In the genomic region with DNA sequence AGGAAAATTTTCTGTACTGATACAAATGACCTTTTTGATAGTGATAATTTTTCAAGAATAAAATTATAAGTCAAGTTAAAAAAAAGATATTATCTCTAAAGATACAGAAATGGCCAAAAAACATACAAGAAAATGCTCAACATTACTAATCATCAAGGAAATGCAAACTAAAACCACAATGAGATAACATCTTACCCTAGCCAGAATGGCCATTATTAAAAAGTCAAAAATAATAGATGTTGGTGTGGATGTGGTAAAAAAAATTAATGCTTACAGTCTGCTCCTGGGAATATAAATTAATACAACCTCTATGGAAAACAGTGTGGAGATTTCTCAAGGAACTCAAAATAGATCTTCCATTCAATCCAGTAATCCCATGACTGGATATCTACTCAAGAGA, we compare ENCODE assay signal across 28 cellular contexts.
"Had no signal": no experiment of that assay in that cellular context is flagged by ENCODE, and none has a peak within 500 bp of the region (broad histone marks: within the 10 kb centered on the region; RNA-seq: fewer than 3 reads in every experiment).

No MANE protein-coding gene starts in this region.

- H3K4me1 ChIP-seq: adrenal gland, ascending aorta, breast epithelium, colonic mucosa had no signal

- H3K4me1 Mint-ChIP-seq: brain had no signal

- H3K27me3 Mint-ChIP-seq: activated CD4-positive, alpha-beta memory T cell treated with anti-CD3 and anti-CD28 coated beads for 36 hours; activated CD4-positive, alpha-beta T cell treated with anti-CD3 and anti-CD28 coated beads for 36 hours; activated CD4-positive, alpha-beta T cell treated with anti-CD3 and anti-CD28 coated beads, Interleukin-2, amount 10 ng/mL, durations not matched to agents 24 days and 14 days; activated CD8-positive, alpha-beta memory T cell treated with anti-CD3 and anti-CD28 coated beads, Interleukin-2, amount 10 ng/mL, durations not matched to agents 7 days and 5 days; activated naive CD4-positive, alpha-beta T cell treated with anti-CD3 and anti-CD28 coated beads, Interleukin-2, amount 50 U/mL, for 24 hours; activated naive CD8-positive, alpha-beta T cell treated with anti-CD3 and anti-CD28 coated beads for 36 hours; activated naive CD8-positive, alpha-beta T cell treated with anti-CD3 and anti-CD28 coated beads, Interleukin-2, amount 50 U/mL, for 24 hours had no signal

- H3K27ac ChIP-seq: adrenal gland, ascending aorta, breast epithelium, cardiac muscle cell, colonic mucosa had no signal

- H3K36me3 ChIP-seq: adrenal gland, ascending aorta, breast epithelium, cardiac muscle cell, colonic mucosa had no signal

- H3K4me3 ChIP-seq: adrenal gland, ascending aorta, breast epithelium, cardiac muscle cell, colonic mucosa had no signal

- H3K9me3 Mint-ChIP-seq: activated CD4-positive, alpha-beta memory T cell treated with anti-CD3 and anti-CD28 coated beads for 36 hours; activated naive CD4-positive, alpha-beta T cell treated with anti-CD3 and anti-CD28 coated beads for 36 hours; activated naive CD4-positive, alpha-beta T cell treated with anti-CD3 and anti-CD28 coated beads, Interleukin-2, amount 50 U/mL, for 24 hours; activated naive CD8-positive, alpha-beta T cell treated with anti-CD3 and anti-CD28 coated beads, Interleukin-2, amount 50 U/mL, for 24 hours had no signal

- H3K27me3 ChIP-seq: adrenal gland, ascending aorta, breast epithelium, cardiac muscle cell, colonic mucosa had no signal

- H3K36me3 Mint-ChIP-seq: activated CD4-positive, alpha-beta memory T cell treated with anti-CD3 and anti-CD28 coated beads for 36 hours; activated naive CD4-positive, alpha-beta T cell treated with anti-CD3 and anti-CD28 coated beads, Interleukin-2, amount 50 U/mL, for 24 hours; brain had no signal

- H3K27ac Mint-ChIP-seq: activated CD4-positive, alpha-beta memory T cell treated with anti-CD3 and anti-CD28 coated beads for 36 hours; activated CD4-positive, alpha-beta T cell treated with anti-CD3 and anti-CD28 coated beads for 36 hours; activated CD4-positive, alpha-beta T cell treated with anti-CD3 and anti-CD28 coated beads, Interleukin-2, amount 10 ng/mL, durations not matched to agents 24 days and 14 days; activated CD8-positive, alpha-beta memory T cell treated with anti-CD3 and anti-CD28 coated beads, Interleukin-2, amount 10 ng/mL, durations not matched to agents 7 days and 5 days; activated CD8-positive, alpha-beta T cell treated with anti-CD3 and anti-CD28 coated beads, Interleukin-2, amount 10 ng/mL, durations not matched to agents 7 days and 5 days; activated naive CD4-positive, alpha-beta T cell treated with anti-CD3 and anti-CD28 coated beads for 36 hours; activated naive CD4-positive, alpha-beta T cell treated with anti-CD3 and anti-CD28 coated beads, Interleukin-2, amount 50 U/mL, for 24 hours; activated naive CD8-positive, alpha-beta T cell treated with anti-CD3 and anti-CD28 coated beads for 36 hours; activated naive CD8-positive, alpha-beta T cell treated with anti-CD3 and anti-CD28 coated beads, Interleukin-2, amount 50 U/mL, for 24 hours; activated T-helper 1 cell treated with anti-CD3 and anti-CD28 coated beads, Interleukin-12 subunit alpha, Interleukin-12 subunit beta, Interleukin-2, Interleukin-4 antibody, amounts not matched to agents 30 ng/mL and 10 ng/mL and 1 ng/mL, durations not matched to agents 14 hours and 24 hours and 36 hours; activated T-helper 2 cell treated with anti-CD3 and anti-CD28 coated beads, Interferon-gamma antibody, Interleukin-2, Interleukin-4, amounts not matched to agents 10 μg/mL and 5 μg/mL and 100 μg/mL, durations not matched to agents 14 hours and 24 hours and 36 hours; brain had no signal

- H3K9me3 ChIP-seq: adrenal gland, ascending aorta, breast epithelium, colonic mucosa had no signal

- DNase-seq: activated CD4-positive, alpha-beta memory T cell treated with anti-CD3 and anti-CD28 coated beads for 36 hours; activated CD4-positive, alpha-beta T cell treated with anti-CD3 and anti-CD28 coated beads for 36 hours; activated CD4-positive, alpha-beta T cell treated with anti-CD3 and anti-CD28 coated beads, Interleukin-2, amount 10 ng/mL, durations not matched to agents 24 days and 14 days; activated CD4-positive, CD25-positive, alpha-beta regulatory T cell; activated CD4-positive, CD25-positive, alpha-beta regulatory T cell treated with anti-CD3 and anti-CD28 coated beads, Interleukin-2, amount 50 U/mL, for 72 hours; activated CD8-positive, alpha-beta memory T cell treated with anti-CD3 and anti-CD28 coated beads, Interleukin-2, amount 10 ng/mL, durations not matched to agents 7 days and 5 days; activated CD8-positive, alpha-beta memory T cell treated with anti-CD3 and anti-CD28 coated beads, Interleukin-2, amount 50 U/mL, for 4 hours; activated CD8-positive, alpha-beta T cell treated with anti-CD3 and anti-CD28 coated beads, Interleukin-2, amount 10 ng/mL, durations not matched to agents 7 days and 5 days; activated effector memory CD4-positive, alpha-beta T cell treated with anti-CD3 and anti-CD28 coated beads, Interleukin-2, amount 50 U/mL, for 16 hours; activated naive CD4-positive, alpha-beta T cell treated with anti-CD3 and anti-CD28 coated beads for 36 hours; activated naive CD8-positive, alpha-beta T cell treated with anti-CD3 and anti-CD28 coated beads for 36 hours; activated naive CD8-positive, alpha-beta T cell treated with anti-CD3 and anti-CD28 coated beads, Interleukin-2, amount 50 U/mL, for 24 hours; activated T-cell treated with anti-CD3 and anti-CD28 coated beads, Interleukin-2, amount 50 U/mL, for 1 hour; activated T-cell treated with anti-CD3 and anti-CD28 coated beads, Interleukin-2, amount 50 U/mL, for 48 hours; adrenal gland; central memory CD4-positive, alpha-beta T cell; cerebellar nuclear complex; colonic mucosa; effector CD8-positive, alpha-beta T cell; T-helper 2 cell had no signal

- ATAC-seq: activated CD4-positive, alpha-beta T cell treated with anti-CD3 and anti-CD28 coated beads for 36 hours; activated CD8-positive, alpha-beta memory T cell treated with anti-CD3 and anti-CD28 coated beads, Interleukin-2, amount 10 ng/mL, durations not matched to agents 7 days and 5 days; activated CD8-positive, alpha-beta T cell treated with anti-CD3 and anti-CD28 coated beads, Interleukin-2, amount 10 ng/mL, durations not matched to agents 7 days and 5 days; activated naive CD8-positive, alpha-beta T cell treated with anti-CD3 and anti-CD28 coated beads, Interleukin-2, amount 50 U/mL, for 24 hours; esophagus mucosa had no signal

- H3K4me3 Mint-ChIP-seq: activated CD4-positive, alpha-beta memory T cell treated with anti-CD3 and anti-CD28 coated beads for 36 hours; activated CD4-positive, alpha-beta T cell treated with anti-CD3 and anti-CD28 coated beads for 36 hours; activated CD4-positive, alpha-beta T cell treated with anti-CD3 and anti-CD28 coated beads, Interleukin-2, amount 10 ng/mL, durations not matched to agents 24 days and 14 days; activated CD8-positive, alpha-beta memory T cell treated with anti-CD3 and anti-CD28 coated beads, Interleukin-2, amount 10 ng/mL, durations not matched to agents 7 days and 5 days; activated CD8-positive, alpha-beta T cell treated with anti-CD3 and anti-CD28 coated beads, Interleukin-2, amount 10 ng/mL, durations not matched to agents 7 days and 5 days; activated naive CD4-positive, alpha-beta T cell treated with anti-CD3 and anti-CD28 coated beads for 36 hours; activated naive CD4-positive, alpha-beta T cell treated with anti-CD3 and anti-CD28 coated beads, Interleukin-2, amount 50 U/mL, for 24 hours; activated naive CD8-positive, alpha-beta T cell treated with anti-CD3 and anti-CD28 coated beads for 36 hours; activated naive CD8-positive, alpha-beta T cell treated with anti-CD3 and anti-CD28 coated beads, Interleukin-2, amount 50 U/mL, for 24 hours; activated T-helper 1 cell treated with anti-CD3 and anti-CD28 coated beads, Interleukin-12 subunit alpha, Interleukin-12 subunit beta, Interleukin-2, Interleukin-4 antibody, amounts not matched to agents 30 ng/mL and 10 ng/mL and 1 ng/mL, durations not matched to agents 14 hours and 24 hours and 36 hours; brain had no signal
